1 cellular context compared by ENCODE assay signal in genomic region chr17:81514735-81515529, GRCh38.
TF ChIP-seq lines count a peak whose summit lies in the region.

No MANE protein-coding gene starts in this region.

TF ChIP-seq in K562, 482 proteins besides CTCF, POLR2A, EP300 and RAD21 (continued from another document):
- TF ChIP-seq AFF4 (CRISPR knock-in tag; IDR thresholded peaks at IDR 0.05) (0 out of 2 replicates have a peak, but pooled peaks have one; percentile 26), ARID4B (CRISPR knock-in tag; IDR thresholded peaks at IDR 0.05) (peak; percentile 54; the same call in 1 of the 2 replicates), MAX (CRISPR knock-in tag; IDR thresholded peaks at IDR 0.05) (0 out of 2 replicates have a peak, but pooled peaks have one; percentile 33), ZNF174 (CRISPR knock-in tag; IDR thresholded peaks at IDR 0.05) (no peak), NFRKB (IDR thresholded peaks at IDR 0.05; ENCODE audit: low read depth) (no peak), HDAC2 (IDR thresholded peaks at IDR 0.05) (0 out of 2 replicates have a peak, but pooled peaks have one; percentile 34), ELF1 (tag; IDR thresholded peaks at IDR 0.05) (peak; percentile 58), YY1 (IDR thresholded peaks at IDR 0.05; ENCODE audit: borderline replicate concordance in 1 of 3, control insufficient read depth in 1 of 3, extremely low read depth in 1 of 3, insufficient read depth in 3 of 3, insufficient read length in 1 of 3, insufficient replicate concordance in 2 of 3, low read depth in 1 of 3, low read length in 2 of 3) (peak in 2 of 3 experiments; percentile 59 to 81), ZBTB11 (CRISPR knock-in tag; IDR thresholded peaks at IDR 0.05) (peak in 2 of 3 experiments; percentile 41 to 48; a peak in 2 of 6 replicates), ZNF639 (CRISPR knock-in tag; conservative IDR thresholded peaks at IDR 0.05 in 1 of 2, IDR thresholded peaks at IDR 0.05 in 1 of 2) (peak in 1 of 2 experiments; percentile 96; a peak in 2 of 4 replicates), GABPB1 (CRISPR knock-in tag; IDR thresholded peaks at IDR 0.05) (peak; percentile 16; the same call in 1 of the 2 replicates), RBFOX2 (IDR thresholded peaks at IDR 0.05; ENCODE audit: low read depth, low read length) (peak; percentile 57), PHF8 (IDR thresholded peaks at IDR 0.05; ENCODE audit: borderline replicate concordance, low read length) (peak; percentile 26; the same call in 1 of the 2 replicates), GABPA (tag; conservative IDR thresholded peaks at IDR 0.05; ENCODE audit: low read depth) (peak; percentile 61), JUNB (CRISPR knock-in tag; conservative IDR thresholded peaks at IDR 0.05) (no peak), KDM1A (IDR thresholded peaks at IDR 0.05) (0 out of 4 replicates have a peak, but pooled peaks of 1 of the 2 experiments have one; percentile 21), KLF13 (tag; IDR thresholded peaks at IDR 0.05; ENCODE audit: borderline replicate concordance, low read depth) (0 out of 2 replicates have a peak, but pooled peaks have one; percentile 40), KDM5B (IDR thresholded peaks at IDR 0.05; ENCODE audit: insufficient replicate concordance, low read depth, low read length) (peak; percentile 43), MYC (IDR thresholded peaks at IDR 0.05; ENCODE audit: low read depth, low read length) (peak; percentile 42; the same call in 1 of the 2 replicates), MYC (CRISPR knock-in tag; IDR thresholded peaks at IDR 0.05; ENCODE audit: borderline replicate concordance, low read depth) (no peak), TEAD1 (CRISPR knock-in tag; IDR thresholded peaks at IDR 0.05) (no peak), ZBTB7A (IDR thresholded peaks at IDR 0.05; ENCODE audit: borderline replicate concordance, control insufficient read depth, low read depth, low read length) (peak; percentile 52; the same call in 1 of the 2 replicates), CCNT2 (IDR thresholded peaks at IDR 0.05; ENCODE audit: borderline replicate concordance, extremely low read depth, insufficient read length, low read depth, low read length) (peak; percentile 53), POLR2G (IDR thresholded peaks at IDR 0.05; ENCODE audit: low read depth, low read length) (peak; percentile 54), ZFX (CRISPR knock-in tag; IDR thresholded peaks at IDR 0.05) (peak; percentile 46), MTA3 (IDR thresholded peaks at IDR 0.05; ENCODE audit: borderline replicate concordance) (0 out of 2 replicates have a peak, but pooled peaks have one; percentile 10), ZBTB43 (CRISPR knock-in tag; IDR thresholded peaks at IDR 0.05) (no peak), SRF (CRISPR knock-in tag; IDR thresholded peaks at IDR 0.05) (peak; percentile 66 to 88; a peak in 3 of 4 replicates), FOSL1 (tag; conservative IDR thresholded peaks at IDR 0.05) (peak; percentile 61)
- TF ChIP-seq, protein P1, sequence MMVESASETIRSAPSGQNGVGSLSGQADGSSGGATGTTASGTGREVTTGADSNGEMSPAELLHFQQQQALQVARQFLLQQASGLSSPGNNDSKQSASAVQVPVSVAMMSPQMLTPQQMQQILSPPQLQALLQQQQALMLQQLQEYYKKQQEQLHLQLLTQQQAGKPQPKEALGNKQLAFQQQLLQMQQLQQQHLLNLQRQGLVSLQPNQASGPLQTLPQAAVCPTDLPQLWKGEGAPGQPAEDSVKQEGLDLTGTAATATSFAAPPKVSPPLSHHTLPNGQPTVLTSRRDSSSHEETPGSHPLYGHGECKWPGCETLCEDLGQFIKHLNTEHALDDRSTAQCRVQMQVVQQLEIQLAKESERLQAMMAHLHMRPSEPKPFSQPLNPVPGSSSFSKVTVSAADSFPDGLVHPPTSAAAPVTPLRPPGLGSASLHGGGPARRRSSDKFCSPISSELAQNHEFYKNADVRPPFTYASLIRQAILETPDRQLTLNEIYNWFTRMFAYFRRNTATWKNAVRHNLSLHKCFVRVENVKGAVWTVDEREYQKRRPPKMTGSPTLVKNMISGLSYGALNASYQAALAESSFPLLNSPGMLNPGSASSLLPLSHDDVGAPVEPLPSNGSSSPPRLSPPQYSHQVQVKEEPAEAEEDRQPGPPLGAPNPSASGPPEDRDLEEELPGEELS (CRISPR knock-in tag; IDR thresholded peaks at IDR 0.05; ENCODE audit: borderline replicate concordance): no peak
- TF ChIP-seq, protein P2, sequence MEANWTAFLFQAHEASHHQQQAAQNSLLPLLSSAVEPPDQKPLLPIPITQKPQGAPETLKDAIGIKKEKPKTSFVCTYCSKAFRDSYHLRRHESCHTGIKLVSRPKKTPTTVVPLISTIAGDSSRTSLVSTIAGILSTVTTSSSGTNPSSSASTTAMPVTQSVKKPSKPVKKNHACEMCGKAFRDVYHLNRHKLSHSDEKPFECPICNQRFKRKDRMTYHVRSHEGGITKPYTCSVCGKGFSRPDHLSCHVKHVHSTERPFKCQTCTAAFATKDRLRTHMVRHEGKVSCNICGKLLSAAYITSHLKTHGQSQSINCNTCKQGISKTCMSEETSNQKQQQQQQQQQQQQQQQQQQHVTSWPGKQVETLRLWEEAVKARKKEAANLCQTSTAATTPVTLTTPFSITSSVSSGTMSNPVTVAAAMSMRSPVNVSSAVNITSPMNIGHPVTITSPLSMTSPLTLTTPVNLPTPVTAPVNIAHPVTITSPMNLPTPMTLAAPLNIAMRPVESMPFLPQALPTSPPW (CRISPR knock-in tag; IDR thresholded peaks at IDR 0.05): peak; percentile 84
- TF ChIP-seq, protein P3, sequence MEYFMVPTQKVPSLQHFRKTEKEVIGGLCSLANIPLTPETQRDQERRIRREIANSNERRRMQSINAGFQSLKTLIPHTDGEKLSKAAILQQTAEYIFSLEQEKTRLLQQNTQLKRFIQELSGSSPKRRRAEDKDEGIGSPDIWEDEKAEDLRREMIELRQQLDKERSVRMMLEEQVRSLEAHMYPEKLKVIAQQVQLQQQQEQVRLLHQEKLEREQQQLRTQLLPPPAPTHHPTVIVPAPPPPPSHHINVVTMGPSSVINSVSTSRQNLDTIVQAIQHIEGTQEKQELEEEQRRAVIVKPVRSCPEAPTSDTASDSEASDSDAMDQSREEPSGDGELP (CRISPR knock-in tag; IDR thresholded peaks at IDR 0.05; ENCODE audit: borderline replicate concordance): peak; percentile 52; the same call in 1 of the 2 replicates
TF ChIP-seq in K562: peak in this region for 26.
